1 cellular context compared by ENCODE assay signal in the genomic region with DNA sequence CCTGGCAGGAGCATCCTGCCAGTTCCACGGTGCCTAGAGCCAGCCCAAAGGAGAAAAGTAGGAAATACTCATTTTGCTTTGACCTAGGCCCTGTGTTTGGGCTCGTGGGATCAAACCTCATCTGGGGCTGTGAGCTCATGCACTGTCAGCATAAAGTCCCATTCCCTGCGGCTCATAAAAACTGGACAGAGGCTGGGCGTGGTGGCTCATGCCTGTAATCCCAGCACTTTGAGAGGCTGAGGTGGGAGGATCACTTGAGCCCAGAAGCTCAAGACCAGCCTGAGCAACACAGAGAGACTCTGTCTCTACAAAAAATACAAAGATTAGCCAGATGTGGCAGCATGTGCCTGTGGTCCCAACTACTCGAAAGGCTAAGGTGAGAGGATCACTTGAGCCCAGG.
TF ChIP-seq lines count a peak whose summit lies in the region.

No MANE protein-coding gene starts in this region.

TF ChIP-seq in HEK293T, 16 proteins besides CTCF, POLR2A, EP300 and RAD21 (continued from another document):
- TF ChIP-seq FOXA1 (IDR thresholded peaks at IDR 0.05) (no peak), FOXM1 (IDR thresholded peaks at IDR 0.05; ENCODE audit: borderline replicate concordance) (no peak), TARDBP (IDR thresholded peaks at IDR 0.05) (no peak), FOXK2 (IDR thresholded peaks at IDR 0.05) (no peak), SP1 (IDR thresholded peaks at IDR 0.05) (no peak), ZNF384 (IDR thresholded peaks at IDR 0.05) (no peak), SUZ12 (IDR thresholded peaks at IDR 0.05) (no peak), BHLHE40 (IDR thresholded peaks at IDR 0.05; ENCODE audit: borderline replicate concordance) (no peak)
- TF ChIP-seq, protein P1, sequence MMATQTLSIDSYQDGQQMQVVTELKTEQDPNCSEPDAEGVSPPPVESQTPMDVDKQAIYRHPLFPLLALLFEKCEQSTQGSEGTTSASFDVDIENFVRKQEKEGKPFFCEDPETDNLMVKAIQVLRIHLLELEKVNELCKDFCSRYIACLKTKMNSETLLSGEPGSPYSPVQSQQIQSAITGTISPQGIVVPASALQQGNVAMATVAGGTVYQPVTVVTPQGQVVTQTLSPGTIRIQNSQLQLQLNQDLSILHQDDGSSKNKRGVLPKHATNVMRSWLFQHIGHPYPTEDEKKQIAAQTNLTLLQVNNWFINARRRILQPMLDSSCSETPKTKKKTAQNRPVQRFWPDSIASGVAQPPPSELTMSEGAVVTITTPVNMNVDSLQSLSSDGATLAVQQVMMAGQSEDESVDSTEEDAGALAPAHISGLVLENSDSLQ (IDR thresholded peaks at IDR 0.05), result no peak
